In genomic region chr17:36136439-36136838, GRCh38 we compare ENCODE assay signal across 30 cellular contexts. TPM values are rescaled to one million over a fixed set of nuclear protein-coding genes. Genes with fewer than 3 reads are reported as not detected.
"Had no signal": no experiment of that assay in that cellular context is flagged by ENCODE, and none has a peak within 500 bp of the region (broad histone marks: within the 10 kb centered on the region; RNA-seq: fewer than 3 reads in every experiment).

No MANE protein-coding gene starts in this region.

- H3K27ac ChIP-seq: brain microvascular endothelial cell, dorsolateral prefrontal cortex, left ventricle myocardium inferior, pancreas, tibial artery, WERI-Rb-1 had no signal

- ATAC-seq: activated CD8-positive, alpha-beta T cell treated with anti-CD3 and anti-CD28 coated beads, Interleukin-2, amount 10 ng/mL, durations not matched to agents 7 days and 5 days; activated naive CD4-positive, alpha-beta T cell treated with anti-CD3 and anti-CD28 coated beads, Interleukin-2, amount 50 U/mL, for 72 hours; effector memory CD8-positive, alpha-beta T cell; esophagus mucosa; pancreas had no signal

- H3K27me3 ChIP-seq: brain microvascular endothelial cell, pancreas had no signal

- H3K9me3 Mint-ChIP-seq: activated T-helper 1 cell treated with anti-CD3 and anti-CD28 coated beads, Interleukin-12 subunit alpha, Interleukin-12 subunit beta, Interleukin-2, Interleukin-4 antibody, amounts not matched to agents 30 ng/mL and 10 ng/mL and 1 ng/mL, durations not matched to agents 14 hours and 24 hours and 36 hours; effector memory CD8-positive, alpha-beta T cell; immature natural killer cell; nephron; T-helper 2 cell treated with Interferon-gamma antibody and Interleukin-4, amounts not matched to agents 5 μg/mL and 100 μg/mL, for 36 hours had no signal

- H3K27ac Mint-ChIP-seq: activated CD8-positive, alpha-beta T cell treated with anti-CD3 and anti-CD28 coated beads, Interleukin-2, amount 10 ng/mL, durations not matched to agents 7 days and 5 days; activated naive CD4-positive, alpha-beta T cell treated with anti-CD3 and anti-CD28 coated beads, Interleukin-2, amount 50 U/mL, for 72 hours; activated T-helper 1 cell treated with anti-CD3 and anti-CD28 coated beads, Interleukin-12 subunit alpha, Interleukin-12 subunit beta, Interleukin-2, Interleukin-4 antibody, amounts not matched to agents 30 ng/mL and 10 ng/mL and 1 ng/mL, durations not matched to agents 14 hours and 24 hours and 36 hours; mesothelial cell of epicardium; nephron; stimulated activated naive CD8-positive, alpha-beta T cell treated with anti-CD3 and anti-CD28 coated beads, Interleukin-15, Interleukin-2, amounts not matched to agents 100 ng/mL and 50 ng/mL, for 24 hours; T-helper 2 cell treated with Interferon-gamma antibody and Interleukin-4, amounts not matched to agents 5 μg/mL and 100 μg/mL, for 36 hours had no signal

- H3K4me1 ChIP-seq: left ventricle myocardium inferior, pancreas, tibial artery had no signal

- H3K36me3 Mint-ChIP-seq: activated naive CD4-positive, alpha-beta T cell treated with anti-CD3 and anti-CD28 coated beads, Interleukin-2, amount 50 U/mL, for 72 hours; mesothelial cell of epicardium had no signal

- H3K4me3 Mint-ChIP-seq: activated CD8-positive, alpha-beta T cell treated with anti-CD3 and anti-CD28 coated beads, Interleukin-2, amount 10 ng/mL, durations not matched to agents 7 days and 5 days; activated T-helper 1 cell treated with anti-CD3 and anti-CD28 coated beads, Interleukin-12 subunit alpha, Interleukin-12 subunit beta, Interleukin-2, Interleukin-4 antibody, amounts not matched to agents 30 ng/mL and 10 ng/mL and 1 ng/mL, durations not matched to agents 14 hours and 24 hours and 36 hours; effector memory CD8-positive, alpha-beta T cell; immature natural killer cell; mesothelial cell of epicardium; nephron; stimulated activated naive CD8-positive, alpha-beta T cell treated with anti-CD3 and anti-CD28 coated beads, Interleukin-15, Interleukin-2, amounts not matched to agents 100 ng/mL and 50 ng/mL, for 24 hours; T-helper 2 cell treated with Interferon-gamma antibody and Interleukin-4, amounts not matched to agents 5 μg/mL and 100 μg/mL, for 36 hours had no signal

- H3K27me3 Mint-ChIP-seq: effector memory CD8-positive, alpha-beta T cell had no signal

- H3K9me3 ChIP-seq: left ventricle myocardium inferior, pancreas, tibial artery had no signal

- H3K4me3 ChIP-seq: dorsolateral prefrontal cortex, left ventricle myocardium inferior, pancreas, tibial artery had no signal

- H3K36me3 ChIP-seq: brain microvascular endothelial cell, left ventricle myocardium inferior, pancreas, tibial artery, WERI-Rb-1 had no signal

- DNase-seq: activated CD4-positive, alpha-beta T cell treated with anti-CD3 and anti-CD28 coated beads for 1 hour; activated CD4-positive, alpha-beta T cell treated with anti-CD3 and anti-CD28 coated beads, Interleukin-2, amount 50 U/mL, for 1 hour; activated CD8-positive, alpha-beta T cell treated with anti-CD3 and anti-CD28 coated beads, Interleukin-2, amount 10 ng/mL, durations not matched to agents 7 days and 5 days; activated gamma-delta T cell; aorta; brain microvascular endothelial cell; central memory CD4-positive, alpha-beta T cell; dorsolateral prefrontal cortex; effector memory CD8-positive, alpha-beta T cell; foreskin melanocyte; immature natural killer cell; left ventricle myocardium inferior; mammary epithelial cell; pancreas; right cardiac atrium; stimulated activated CD4-positive, alpha-beta T cell treated with anti-CD3 and anti-CD28 coated beads, Interleukin-12 subunit alpha, Interleukin-12 subunit beta, amount 100 ng/mL, for 4 hours; stimulated activated CD4-positive, alpha-beta T cell treated with anti-CD3 and anti-CD28 coated beads, Interleukin-4, amount 100 ng/mL, for 4 hours; substantia nigra; tibial artery; WERI-Rb-1 had no signal

RNA-seq across cellular contexts. Expression of gene CCL4, which starts 32.8 kb away (rescaled TPM):
- total RNA-seq: endothelial cell of umbilical vein, esophagus mucosa, kidney epithelial cell, mammary epithelial cell, mesothelial cell of epicardium, pulmonary artery endothelial cell had no signal
- polyA plus RNA-seq: endothelial cell of umbilical vein, mammary epithelial cell had no signal

RNA-seq across cellular contexts. Expression of gene TBC1D3B, which starts 40.0 kb away (rescaled TPM):
- total RNA-seq: kidney epithelial cell had no signal
- polyA plus RNA-seq: immature natural killer cell had no signal

RNA-seq across cellular contexts. Expression of gene CCL3, which starts 46.5 kb away (rescaled TPM):
- total RNA-seq: endothelial cell of umbilical vein, esophagus mucosa, left ventricle myocardium inferior, mammary epithelial cell, mesothelial cell of epicardium, pulmonary artery endothelial cell had no signal
- polyA plus RNA-seq: endothelial cell of umbilical vein, mammary epithelial cell had no signal
